In genomic region chr5:128711216-128711615, GRCh38 we compare ENCODE assay signal across 21 cellular contexts.
"Had no signal": no experiment of that assay in that cellular context is flagged by ENCODE, and none has a peak within 500 bp of the region (broad histone marks: within the 10 kb centered on the region; RNA-seq: fewer than 3 reads in every experiment).

No MANE protein-coding gene starts in this region.

- H3K27me3 ChIP-seq: SJSA1 had no signal

- DNase-seq: activated CD4-positive, alpha-beta T cell treated with anti-CD3 and anti-CD28 coated beads for 4 hours; activated CD4-positive, alpha-beta T cell treated with anti-CD3 and anti-CD28 coated beads, Interleukin-2, amount 50 U/mL, for 4 hours; activated CD8-positive, alpha-beta memory T cell treated with anti-CD3 and anti-CD28 coated beads for 24 hours; activated effector memory CD4-positive, alpha-beta T cell treated with anti-CD3 and anti-CD28 coated beads, Interleukin-2, amount 50 U/mL, for 16 hours; activated naive CD4-positive, alpha-beta T cell treated with Interleukin-2 at 50 U/mL for 16 hours; activated naive CD8-positive, alpha-beta T cell treated with anti-CD3 and anti-CD28 coated beads, Interleukin-2, amount 50 U/mL, for 24 hours; activated T-cell treated with anti-CD3 and anti-CD28 coated beads, Interleukin-2, amount 50 U/mL, for 4 hours; amygdala; MM.1S; NCI-H1105 treated with DMSO at 0.1 percent for 48 hours; NCI-H1436 treated with DMSO at 0.1 percent for 48 hours; NCI-H187; NCI-H2081; NCI-H510A treated with DMSO at 0.1 percent for 48 hours; NCI-H69; SHP77; SW 1271 had no signal

- H3K36me3 ChIP-seq: SJSA1 had no signal

- H3K27ac ChIP-seq: SJSA1 had no signal

- H3K4me1 ChIP-seq: SJSA1 had no signal

- ATAC-seq: activated CD4-positive, CD25-positive, alpha-beta regulatory T cell treated with anti-CD3 and anti-CD28 coated beads, Interleukin-2, amount 50 U/mL, for 24 hours; activated naive CD4-positive, alpha-beta T cell treated with anti-CD3 and anti-CD28 coated beads, Interleukin-2, amount 50 U/mL, for 72 hours; activated naive CD8-positive, alpha-beta T cell treated with anti-CD3 and anti-CD28 coated beads, Interleukin-2, amount 50 U/mL, for 24 hours; activated T-cell treated with anti-CD3 and anti-CD28 coated beads, Interleukin-2, amount 50 U/mL, for 4 hours; SK-N-SH treated with all-trans-retinoic acid at 6 μM for 48 hours had no signal

- H3K4me3 ChIP-seq: SJSA1 had no signal
